In the genomic region with DNA sequence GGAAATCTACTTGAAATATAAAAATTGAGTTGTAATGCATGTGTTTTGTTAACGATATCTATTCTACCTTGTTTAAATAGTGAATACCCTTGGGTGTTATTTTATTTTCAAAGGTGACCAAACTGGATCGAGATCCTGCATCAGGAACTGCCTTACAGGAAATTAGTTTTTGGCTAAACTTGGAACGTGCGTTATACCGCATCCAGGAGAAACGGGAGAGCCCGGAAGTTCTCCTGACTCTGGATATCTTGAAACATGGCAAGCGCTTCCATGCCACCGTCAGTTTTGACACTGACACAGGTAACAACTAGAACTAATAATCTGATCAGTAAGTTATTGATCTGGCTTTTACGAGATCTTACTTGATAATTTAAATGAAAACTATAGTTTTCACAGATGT, we compare ENCODE assay signal across 12 cellular contexts. TPM values are rescaled to one million over a fixed set of nuclear protein-coding genes. Genes with fewer than 3 reads are reported as not detected.
DNase-seq lines count a peak whose midpoint lies in the region; ATAC-seq and TF ChIP-seq lines count a peak whose summit lies in the region.
"Had no signal": no experiment of that assay in that cellular context is flagged by ENCODE, and none has a peak within 500 bp of the region (broad histone marks: within the 10 kb centered on the region; RNA-seq: fewer than 3 reads in every experiment).

No MANE protein-coding gene starts in this region.

- ATAC-seq in activated naive CD4-positive, alpha-beta T cell treated with anti-CD3 and anti-CD28 coated beads, Interleukin-2, amount 50 U/mL, for 72 hours, result no peak

- in situ Hi-C loops in brain microvascular endothelial cell (cut with HindIII; ENCODE audit: low pct_ligation_motif_present, low sequenced_read_pairs), result loop anchor here (10.0 kb wide), 1 partner anchor 55 kb away; no protein-coding TSS in a partner anchor

- H3K27ac Mint-ChIP-seq in activated naive CD4-positive, alpha-beta T cell treated with anti-CD3 and anti-CD28 coated beads, Interleukin-2, amount 50 U/mL, for 72 hours, result peak overlapping the region; percentile 65 to 69

- H3K4ac ChIP-seq in neuronal stem cell (ENCODE audit: low read length), result no peak overlapping the region

- no peak overlapping the region for H2BK12ac ChIP-seq in neuronal stem cell (ENCODE audit: low read length)

- H4K91ac ChIP-seq in neuronal stem cell (ENCODE audit: low read depth, low read length, poor library complexity), result no peak overlapping the region

- H3K4me2 ChIP-seq in neuronal stem cell (ENCODE audit: insufficient read depth, low read length, poor library complexity, severe bottlenecking), result no peak overlapping the region

- H3K4me1 ChIP-seq in muscle layer of colon (ENCODE audit: insufficient read depth, low read length), result peaks cover 16% of the 10 kb centered on the region
- H3K4me1 ChIP-seq in uterus, result no peaks in the 10 kb centered on the region
- H3K4me1 ChIP-seq in neuronal stem cell (ENCODE audit: control insufficient read depth in 2 of 2, insufficient read depth in 1 of 2, low read depth in 1 of 2, low read length in 2 of 2), result no peaks in the 10 kb centered on the region

- no CpG with 5 or more reads among the region's 10 CpGs for WGBS in neuronal stem cell (ENCODE audit: extremely low coverage in 2 of 2, insufficient read length in 2 of 2, insufficient replicate concordance in 1 of 2), 2 donors

- peak overlapping the region; percentile 54 for H3K27ac ChIP-seq in brain microvascular endothelial cell
- H3K27ac ChIP-seq in muscle layer of colon (ENCODE audit: low read depth, low read length), result peak overlapping the region; percentile 35
- peak overlapping the region; percentile 68 to 93 for H3K27ac ChIP-seq in uterus
- H3K27ac ChIP-seq in neuronal stem cell (replicated peaks; ENCODE audit: low read length), result no peak overlapping the region

- intact Hi-C loops in uterus (cut with DNase I; ENCODE audit: low total_unique reads), result no loop called here

- H2BK15ac ChIP-seq in neuronal stem cell (ENCODE audit: low read length), result no peak overlapping the region

- H2AFZ ChIP-seq in neuronal stem cell (ENCODE audit: low read length), result no peak overlapping the region

- no peak overlapping the region for H3K18ac ChIP-seq in neuronal stem cell (ENCODE audit: low read length)

- H3K27me3 ChIP-seq in brain microvascular endothelial cell (replicated peaks) (no peaks in the 10 kb centered on the region), muscle layer of colon (ENCODE audit: control insufficient read depth in 1 of 2, insufficient read depth in 2 of 2, low read length in 2 of 2) (no peaks in the 10 kb centered on the region), uterus (no peaks in the 10 kb centered on the region), neuronal stem cell (ENCODE audit: control insufficient read depth in 3 of 3, insufficient read depth in 3 of 3, low read depth in 1 of 3, low read length in 3 of 3) (no peaks in the 10 kb centered on the region)

- H3K9me3 ChIP-seq in muscle layer of colon (ENCODE audit: low read length), result no peaks in the 10 kb centered on the region
- no peaks in the 10 kb centered on the region for H3K9me3 ChIP-seq in uterus
- H3K9me3 ChIP-seq in neuronal stem cell (replicated peaks in 1 of 2; ENCODE audit: control insufficient read depth in 2 of 2, insufficient read depth in 1 of 2, low read depth in 1 of 2, low read length in 2 of 2), result no peaks in the 10 kb centered on the region

- no peak overlapping the region for H3K14ac ChIP-seq in neuronal stem cell (ENCODE audit: low read length)

- H2BK5ac ChIP-seq in neuronal stem cell (ENCODE audit: low read length), result no peak overlapping the region

- no peak overlapping the region for H3K23ac ChIP-seq in neuronal stem cell (ENCODE audit: low read depth, low read length, poor library complexity)

- H4K8ac ChIP-seq in neuronal stem cell (ENCODE audit: low read depth, low read length), result no peak overlapping the region

- H3K9ac ChIP-seq in muscle layer of colon (ENCODE audit: low read length) (no peak overlapping the region), neuronal stem cell (ENCODE audit: low read depth, low read length, poor library complexity) (no peak overlapping the region)

- TF ChIP-seq POLR2A in uterus (IDR thresholded peaks at IDR 0.05), result no peak

- H3K36me3 ChIP-seq in brain microvascular endothelial cell (replicated peaks) (peaks cover 71% of the 10 kb centered on the region), muscle layer of colon (ENCODE audit: insufficient read depth, low read length) (peaks cover 37% of the 10 kb centered on the region), uterus (no peaks in the 10 kb centered on the region), neuronal stem cell (replicated peaks in 1 of 2; ENCODE audit: control insufficient read depth in 2 of 2, insufficient read depth in 2 of 2, low read length in 2 of 2) (peaks cover 35 to 93% of the 10 kb centered on the region in 2 donors)

- H3K4me3 ChIP-seq in brain microvascular endothelial cell (ENCODE audit: low read depth, low read length) (no peak overlapping the region), muscle layer of colon (ENCODE audit: low read depth in 1 of 2, low read length in 2 of 2) (no peak overlapping the region), uterus (no peak overlapping the region), neuronal stem cell (ENCODE audit: low read length in 2 of 2) (no peak overlapping the region)

- no peaks in the 10 kb centered on the region for H3K9me3 Mint-ChIP-seq in activated naive CD4-positive, alpha-beta T cell treated with anti-CD3 and anti-CD28 coated beads, Interleukin-2, amount 50 U/mL, for 72 hours
- H3K9me3 Mint-ChIP-seq: immature natural killer cell had no signal

- H2AK5ac ChIP-seq in neuronal stem cell (ENCODE audit: low read depth, low read length), result no peak overlapping the region

- peaks cover 8 to 27% of the 10 kb centered on the region in 2 donors for H3K36me3 Mint-ChIP-seq in activated naive CD4-positive, alpha-beta T cell treated with anti-CD3 and anti-CD28 coated beads, Interleukin-2, amount 50 U/mL, for 72 hours

- DNase-seq in activated naive CD4-positive, alpha-beta T cell treated with anti-CD3 and anti-CD28 coated beads, Interleukin-2, amount 50 U/mL, for 72 hours (ENCODE audit: low spot score in 2 of 2), result no peak
- no peak for DNase-seq in activated naive CD4-positive, alpha-beta T cell treated with Interleukin-2 at 50 U/mL for 16 hours
- DNase-seq in brain microvascular endothelial cell, result no peak
- no peak for DNase-seq in uterus
- DNase-seq in superior temporal gyrus (ENCODE audit: extremely low spot score), result no peak
- no peak for DNase-seq in neuronal stem cell (ENCODE audit: low spot score)
- DNase-seq in UCSD-AML1 (lab: John Stamatoyannopoulos, UW; ENCODE audit: unreplicated experiment), result no peak
- DNase-seq: activated effector memory CD4-positive, alpha-beta T cell treated with Interleukin-2 at 50 U/mL for 16 hours; immature natural killer cell; NCI-H1092; T-helper 1 cell had no signal

- TF ChIP-seq CTCF in brain microvascular endothelial cell (IDR thresholded peaks at IDR 0.05; ENCODE audit: low read depth, low read length, missing control alignments) (no peak), uterus (IDR thresholded peaks at IDR 0.05) (no peak)

- no peak overlapping the region for H2BK120ac ChIP-seq in neuronal stem cell (ENCODE audit: low read depth, low read length)

- peaks cover under 1% of the 10 kb centered on the region for H3K79me1 ChIP-seq in neuronal stem cell (ENCODE audit: low read depth, low read length)

RNA-seq across cellular contexts. Expression of a gene that starts 15.9 kb away (rescaled TPM):
- 100 to 1,000 TPM; 368 to 465 TPM for total RNA-seq in activated naive CD4-positive, alpha-beta T cell treated with anti-CD3 and anti-CD28 coated beads, Interleukin-2, amount 50 U/mL, for 72 hours
- total RNA-seq in uterus, result 100 to 1,000 TPM; 251 to 634 (median 479) TPM
- polyA plus RNA-seq in neuronal stem cell (2013, experiment 1 of 2), result 54.3 TPM
- polyA plus RNA-seq in neuronal stem cell (2013, experiment 2 of 2), result 50.1 TPM
